ENCODE assay signal across 1 cellular context in the genomic region with DNA sequence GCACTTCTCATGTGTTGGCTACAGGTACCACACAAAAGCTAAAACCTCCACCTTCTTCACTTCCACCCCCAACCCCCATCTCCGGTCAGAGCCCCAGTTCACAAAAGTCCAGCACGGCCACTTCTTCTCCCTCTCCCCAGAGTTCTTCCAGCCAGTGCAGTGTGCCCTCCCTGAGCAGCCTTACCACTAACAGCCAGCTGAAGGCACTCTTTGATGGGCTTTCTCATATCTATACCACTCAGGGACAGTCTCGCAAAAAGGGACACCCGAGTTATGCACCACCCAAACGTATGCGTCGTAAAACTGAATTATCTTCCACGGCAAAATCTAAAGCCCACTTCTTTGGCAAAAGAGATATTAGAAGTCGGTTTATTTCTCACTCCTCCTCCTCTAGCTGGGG.
TF ChIP-seq lines count a peak whose summit lies in the region.

No MANE protein-coding gene starts in this region.

TF ChIP-seq in WTC11, 78 proteins besides CTCF, POLR2A, EP300 and RAD21 (continued from another document):
- no peak for TF ChIP-seq RORB (CRISPR knock-in tag; IDR thresholded peaks at IDR 0.05)
- TF ChIP-seq ATF2 (CRISPR knock-in tag; IDR thresholded peaks at IDR 0.05; ENCODE audit: borderline replicate concordance, low read depth): no peak
- TF ChIP-seq ZNF416 (CRISPR knock-in tag; IDR thresholded peaks at IDR 0.05): no peak
